11 cellular contexts compared by ENCODE assay signal in genomic region chrX:120697053-120697452, GRCh38.
A peak's percentile ranks its signal among the peaks of the same experiment; 100 is the strongest.
DNase-seq lines count a peak whose midpoint lies in the region; ATAC-seq and TF ChIP-seq lines count a peak whose summit lies in the region.
"Had no signal": no experiment of that assay in that cellular context is flagged by ENCODE, and none has a peak within 500 bp of the region (broad histone marks: within the 10 kb centered on the region; RNA-seq: fewer than 3 reads in every experiment).

No MANE protein-coding gene starts in this region.

- TF ChIP-seq CTCF in KMS-11 (conservative IDR thresholded peaks at IDR 0.05; ENCODE audit: low read depth, low read length) (no peak), upper lobe of left lung (IDR thresholded peaks at IDR 0.05) (no peak), upper lobe of right lung (IDR thresholded peaks at IDR 0.05) (no peak)

- intact Hi-C loops in upper lobe of right lung (cut with DNase I), result no loop called here

- ATAC-seq in GM18867 (IDR thresholded peaks at IDR 0.05; ENCODE audit: unreplicated experiment) (peak; percentile 86), GM21825 (IDR thresholded peaks at IDR 0.05; ENCODE audit: unreplicated experiment) (peak; percentile 90), upper lobe of left lung (ENCODE audit: low FRiP score in 2 of 2) (no peak), upper lobe of right lung (no peak), esophagus mucosa (no peak)

- H2AFZ ChIP-seq in KMS-11 (ENCODE audit: low read depth), result peak overlapping the region; percentile 71; the same call in 1 of the 2 replicates

- H3K36me3 ChIP-seq in KMS-11 (ENCODE audit: insufficient read depth), result no peaks in the 10 kb centered on the region
- H3K36me3 ChIP-seq in upper lobe of left lung, result no peaks in the 10 kb centered on the region
- no peaks in the 10 kb centered on the region for H3K36me3 ChIP-seq in upper lobe of right lung
- H3K36me3 ChIP-seq: adrenal gland, SJSA1 had no signal

- no peak for TF ChIP-seq POLR2A in upper lobe of left lung (IDR thresholded peaks at IDR 0.05)

- H3K4me1 ChIP-seq in KMS-11 (ENCODE audit: low read depth, poor library complexity, severe bottlenecking) (peaks cover 58% of the 10 kb centered on the region), upper lobe of left lung (no peaks in the 10 kb centered on the region), upper lobe of right lung (no peaks in the 10 kb centered on the region)
- H3K4me1 ChIP-seq: adrenal gland, SJSA1 had no signal

- no peaks in the 10 kb centered on the region for H3K27me3 ChIP-seq in KMS-11 (ENCODE audit: insufficient read depth, low read depth)
- H3K27me3 ChIP-seq in upper lobe of left lung, result no peaks in the 10 kb centered on the region
- H3K27me3 ChIP-seq in upper lobe of right lung, result no peaks in the 10 kb centered on the region
- H3K27me3 ChIP-seq: adrenal gland, SJSA1 had no signal

- H4K20me1 ChIP-seq in KMS-11 (ENCODE audit: insufficient read depth), result no peaks in the 10 kb centered on the region

- H3K27ac ChIP-seq in KMS-11, result peak overlapping the region; percentile 100
- H3K27ac ChIP-seq in upper lobe of left lung, result no peak overlapping the region
- H3K27ac ChIP-seq in upper lobe of right lung, result no peak overlapping the region
- H3K27ac ChIP-seq: adrenal gland, SJSA1 had no signal

- no peak overlapping the region for H3K4me3 ChIP-seq in KMS-11 (IDR thresholded peaks at IDR 0.05; ENCODE audit: insufficient read depth, low read depth, low read length)
- H3K4me3 ChIP-seq in upper lobe of left lung, result no peak overlapping the region
- no peak overlapping the region for H3K4me3 ChIP-seq in upper lobe of right lung
- H3K4me3 ChIP-seq: adrenal gland, SJSA1 had no signal

- TF ChIP-seq EP300 in upper lobe of left lung (IDR thresholded peaks at IDR 0.05), result no peak

- H3K4me2 ChIP-seq in KMS-11, result peak overlapping the region; percentile 80

- peak; percentile 38 for DNase-seq in foreskin melanocyte
- no peak for DNase-seq in upper lobe of left lung
- no peak for DNase-seq in upper lobe of right lung
- DNase-seq in dermis blood vessel endothelial cell, result no peak
- DNase-seq: adrenal gland, Kasumi-1 had no signal

- H3K9me3 ChIP-seq in upper lobe of left lung, result no peaks in the 10 kb centered on the region
- H3K9me3 ChIP-seq in upper lobe of right lung, result no peaks in the 10 kb centered on the region
- H3K9me3 ChIP-seq: adrenal gland, SJSA1 had no signal

- peak overlapping the region; percentile 11; the same call in 1 of the 2 replicates for H3K9ac ChIP-seq in KMS-11

- no peaks in the 10 kb centered on the region for H3K79me2 ChIP-seq in KMS-11 (ENCODE audit: insufficient read depth, low read depth)

Comparison
In these comparisons a context has a peak if more than half of its experiments do, and no peak if none do; other contexts are left out.
1. ATAC-seq: peak in GM18867 (single experiment) and GM21825 (single experiment); none in upper lobe of left lung (0 of 2), upper lobe of right lung (single experiment) and esophagus mucosa (single experiment).